8 cellular contexts compared by ENCODE assay signal in genomic region chr4:1856920-1857699, GRCh38. TPM values are rescaled to one million over a fixed set of nuclear protein-coding genes. Genes with fewer than 3 reads are reported as not detected.
DNase-seq lines count a peak whose midpoint lies in the region; ATAC-seq, FAIRE-seq and TF ChIP-seq lines count a peak whose summit lies in the region.

No MANE protein-coding gene starts in this region.

- 26 to 28% methylated on average over 3 to 28 of the region's 33 CpGs for WGBS in body of pancreas, 2 donors

- H3K4me1 ChIP-seq in body of pancreas (peaks cover 44% of the 10 kb centered on the region), kidney (ENCODE audit: control insufficient read depth in 1 of 2, insufficient read depth in 1 of 2, low read depth in 1 of 2, low read length in 2 of 2) (peaks cover under 1 to 28% of the 10 kb centered on the region in 2 donors)

- H3K4me3 ChIP-seq in body of pancreas (peak overlapping the region; percentile 33 to 66), kidney (ENCODE audit: low read length in 2 of 2) (peak overlapping the region; percentile 69 to 74)

- peak overlapping the region; percentile 71 to 80 for H3K9ac ChIP-seq in kidney (ENCODE audit: low read length in 2 of 2)

- no peaks in the 10 kb centered on the region for H3K36me3 ChIP-seq in body of pancreas (replicated peaks in 1 of 2; ENCODE audit: insufficient read depth in 1 of 2, low read depth in 2 of 2)
- no peaks in the 10 kb centered on the region for H3K36me3 ChIP-seq in kidney (ENCODE audit: control insufficient read depth in 1 of 2, insufficient read depth in 2 of 2, low read length in 2 of 2)

- intact Hi-C loops in body of pancreas (cut with DNase I) (loop anchor here (10.0 kb wide), 1 partner anchor 48 kb away; no protein-coding TSS in a partner anchor), kidney (cut with DNase I) (no loop called here)

- peak; percentile 2 for ATAC-seq in HG03159 (IDR thresholded peaks at IDR 0.05; ENCODE audit: unreplicated experiment)
- no peak for ATAC-seq in body of pancreas
- no peak for ATAC-seq in stimulated activated naive CD8-positive, alpha-beta T cell treated with anti-CD3 and anti-CD28 coated beads, Interleukin-15, Interleukin-2, amounts not matched to agents 100 U/mL and 50 U/mL, for 24 hours
- no peak for ATAC-seq in HG02798 (IDR thresholded peaks at IDR 0.05; ENCODE audit: poor library complexity, unreplicated experiment)

- no peaks in the 10 kb centered on the region for H3K9me3 ChIP-seq in body of pancreas
- no peaks in the 10 kb centered on the region for H3K9me3 ChIP-seq in kidney (ENCODE audit: control insufficient read depth in 1 of 2, low read length in 2 of 2)

- FAIRE-seq in kidney (lab: Jason Lieb, UNC): no peak

- DNase-seq in AG08396 (ENCODE audit: low spot score) (peak; percentile 62), body of pancreas (peak; percentile 21 to 34 (median 32)), kidney (peak; percentile 90), SK-N-DZ (ENCODE audit: low spot score) (no peak), kidney glomerular epithelial cell (lab: John Stamatoyannopoulos, UW) (no peak)
- peak; percentile 17 for DNase-seq in stimulated activated naive CD8-positive, alpha-beta T cell treated with anti-CD3 and anti-CD28 coated beads, Interleukin-15, Interleukin-2, amounts not matched to agents 100 U/mL and 50 U/mL, for 24 hours

- H3K27me3 ChIP-seq in body of pancreas: no peaks in the 10 kb centered on the region

- peak overlapping the region; percentile 36 to 85 (median 68) for H3K27ac ChIP-seq in body of pancreas
- peak overlapping the region; percentile 76 to 80 for H3K27ac ChIP-seq in kidney (ENCODE audit: low read depth in 2 of 2, low read length in 2 of 2)

- TF ChIP-seq CTCF in body of pancreas (IDR thresholded peaks at IDR 0.05) (no peak), kidney (IDR thresholded peaks at IDR 0.05; ENCODE audit: borderline replicate concordance, extremely low read depth, insufficient read depth) (no peak)

- TF ChIP-seq POLR2A in body of pancreas (IDR thresholded peaks at IDR 0.05): no peak

RNA-seq across cellular contexts. Expression of gene LETM1, which starts 1.2 kb away (rescaled TPM):
- 10 to 100 TPM; 23.3 to 52.4 TPM for total RNA-seq in body of pancreas
- 46.4 TPM for total RNA-seq in kidney
- 20.0 TPM for polyA plus RNA-seq in kidney (ENCODE audit: insufficient read depth, low read depth, low replicate concordance)
- 19.3 and 21.5 TPM in 2 replicates for polyA plus RNA-seq in SK-N-DZ (2014; cell fraction: cytosol; rRNA removed)
- 69.2 and 77.3 TPM in 2 replicates for polyA plus RNA-seq in SK-N-DZ (2014; cell fraction: nucleus; rRNA removed)

RNA-seq across cellular contexts. Expression of gene NSD2, which starts 14.1 kb away (rescaled TPM):
- 10 to 100 TPM; 38.1 to 40.2 TPM for total RNA-seq in body of pancreas
- 51.2 TPM for total RNA-seq in kidney
- polyA plus RNA-seq in kidney (ENCODE audit: insufficient read depth, low read depth, low replicate concordance): 5.5 TPM
- 53.6 and 63.8 TPM in 2 replicates for polyA plus RNA-seq in SK-N-DZ (2014; cell fraction: cytosol; rRNA removed)
- 79.0 and 124 TPM in 2 replicates for polyA plus RNA-seq in SK-N-DZ (2014; cell fraction: nucleus; rRNA removed)

Comparison
In these comparisons a context has a peak if more than half of its experiments do, and no peak if none do; other contexts are left out.
1. DNase-seq: peak in AG08396 (single experiment), body of pancreas (4 of 4), kidney (single experiment) and stimulated activated naive CD8-positive, alpha-beta T cell treated with anti-CD3 and anti-CD28 coated beads, Interleukin-15, Interleukin-2, amounts not matched to agents 100 U/mL and 50 U/mL, for 24 hours (single experiment); none in SK-N-DZ (single experiment) and kidney glomerular epithelial cell (single experiment).